In genomic region chrX:128000033-128000432, GRCh38 we compare ENCODE assay signal across 3 cellular contexts. TPM values are rescaled to one million over a fixed set of nuclear protein-coding genes. Genes with fewer than 3 reads are reported as not detected.
"Had no signal": no experiment of that assay in that cellular context is flagged by ENCODE, and none has a peak within 500 bp of the region (broad histone marks: within the 10 kb centered on the region; RNA-seq: fewer than 3 reads in every experiment).

No MANE protein-coding gene starts in this region.

RNA-seq across cellular contexts. Expression of gene ACTRT1, which starts 52.2 kb away (rescaled TPM):
- polyA plus RNA-seq: stomach, thymus, urinary bladder had no signal
